ENCODE assay signal across 1 cellular context in the genomic region with DNA sequence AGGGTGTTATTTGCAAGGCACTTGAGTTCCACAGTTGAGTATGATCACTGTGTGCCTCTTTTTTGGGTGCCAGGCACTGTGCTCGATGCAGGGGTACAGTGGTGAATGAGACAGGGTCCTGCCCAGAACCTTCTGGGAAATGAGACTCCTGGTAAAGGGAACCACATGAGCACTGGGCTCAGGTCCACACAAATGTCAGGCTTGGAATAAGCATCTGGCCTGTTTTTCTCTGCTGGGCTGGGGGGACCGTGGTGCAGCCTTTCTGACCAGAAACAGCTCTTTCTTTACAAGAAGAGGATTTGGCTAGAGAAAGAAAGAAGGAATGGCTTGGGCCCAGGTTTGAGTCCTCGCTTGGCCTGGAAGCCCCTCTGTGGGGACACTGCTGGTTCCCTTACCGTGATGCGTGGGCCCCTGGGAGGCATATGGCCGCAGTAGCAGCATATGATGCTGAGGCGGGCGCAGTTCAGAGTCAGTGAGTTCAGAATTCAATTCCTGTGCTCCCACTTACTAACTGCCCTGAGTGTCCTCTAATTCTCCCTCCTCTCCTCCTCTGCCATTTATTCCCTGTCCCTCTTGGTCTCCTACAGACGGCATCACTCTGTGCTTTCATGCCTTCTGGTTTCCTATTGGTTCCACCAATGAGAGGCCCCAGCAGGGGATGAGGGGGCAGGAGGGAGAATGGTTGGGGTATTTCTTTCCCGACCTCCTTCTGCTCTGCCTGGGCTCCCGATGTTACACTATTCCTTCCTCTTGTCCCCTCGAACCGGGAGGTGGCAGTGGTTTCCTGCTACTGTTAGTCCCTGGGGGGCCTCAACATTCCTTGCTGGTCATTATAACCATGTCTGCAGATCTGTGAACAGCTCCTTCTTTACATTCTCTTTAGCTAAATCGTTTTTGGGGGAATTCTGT.
TF ChIP-seq lines count a peak whose summit lies in the region.

No MANE protein-coding gene starts in this region.

TF ChIP-seq in HepG2, 621 proteins besides CTCF, POLR2A, EP300 and RAD21:
- TF ChIP-seq, protein P1, sequence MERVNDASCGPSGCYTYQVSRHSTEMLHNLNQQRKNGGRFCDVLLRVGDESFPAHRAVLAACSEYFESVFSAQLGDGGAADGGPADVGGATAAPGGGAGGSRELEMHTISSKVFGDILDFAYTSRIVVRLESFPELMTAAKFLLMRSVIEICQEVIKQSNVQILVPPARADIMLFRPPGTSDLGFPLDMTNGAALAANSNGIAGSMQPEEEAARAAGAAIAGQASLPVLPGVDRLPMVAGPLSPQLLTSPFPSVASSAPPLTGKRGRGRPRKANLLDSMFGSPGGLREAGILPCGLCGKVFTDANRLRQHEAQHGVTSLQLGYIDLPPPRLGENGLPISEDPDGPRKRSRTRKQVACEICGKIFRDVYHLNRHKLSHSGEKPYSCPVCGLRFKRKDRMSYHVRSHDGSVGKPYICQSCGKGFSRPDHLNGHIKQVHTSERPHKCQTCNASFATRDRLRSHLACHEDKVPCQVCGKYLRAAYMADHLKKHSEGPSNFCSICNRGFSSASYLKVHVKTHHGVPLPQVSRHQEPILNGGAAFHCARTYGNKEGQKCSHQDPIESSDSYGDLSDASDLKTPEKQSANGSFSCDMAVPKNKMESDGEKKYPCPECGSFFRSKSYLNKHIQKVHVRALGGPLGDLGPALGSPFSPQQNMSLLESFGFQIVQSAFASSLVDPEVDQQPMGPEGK (CRISPR knock-in tag; IDR thresholded peaks at IDR 0.05), result peak; percentile 54; the same call in 1 of the 2 replicates
- peak; percentile 51 for TF ChIP-seq STAG1 (CRISPR knock-in tag; IDR thresholded peaks at IDR 0.05)
- TF ChIP-seq, protein P2, sequence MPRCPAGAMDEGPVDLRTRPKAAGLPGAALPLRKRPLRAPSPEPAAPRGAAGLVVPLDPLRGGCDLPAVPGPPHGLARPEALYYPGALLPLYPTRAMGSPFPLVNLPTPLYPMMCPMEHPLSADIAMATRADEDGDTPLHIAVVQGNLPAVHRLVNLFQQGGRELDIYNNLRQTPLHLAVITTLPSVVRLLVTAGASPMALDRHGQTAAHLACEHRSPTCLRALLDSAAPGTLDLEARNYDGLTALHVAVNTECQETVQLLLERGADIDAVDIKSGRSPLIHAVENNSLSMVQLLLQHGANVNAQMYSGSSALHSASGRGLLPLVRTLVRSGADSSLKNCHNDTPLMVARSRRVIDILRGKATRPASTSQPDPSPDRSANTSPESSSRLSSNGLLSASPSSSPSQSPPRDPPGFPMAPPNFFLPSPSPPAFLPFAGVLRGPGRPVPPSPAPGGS (CRISPR knock-in tag; IDR thresholded peaks at IDR 0.05), result no peak
